In the genomic region with DNA sequence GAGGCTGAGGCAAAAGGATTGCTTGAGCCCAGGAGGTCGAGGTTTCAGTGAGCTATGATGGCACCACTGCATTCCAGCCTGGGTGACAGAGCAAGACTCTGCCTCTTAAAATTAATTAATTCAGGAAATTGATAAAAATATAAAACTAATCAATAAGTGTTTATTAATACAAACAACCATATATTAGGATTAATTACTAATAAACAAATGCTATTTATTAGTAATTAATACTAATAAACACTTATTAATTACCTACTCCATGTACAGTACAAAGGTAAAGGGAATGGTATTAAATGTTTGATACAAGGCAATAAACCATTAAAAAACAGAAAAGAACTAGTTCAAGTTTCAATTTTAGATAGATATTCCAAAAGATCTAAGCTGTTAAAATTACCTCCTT, we compare ENCODE assay signal across 29 cellular contexts.
"Had no signal": no experiment of that assay in that cellular context is flagged by ENCODE, and none has a peak within 500 bp of the region (broad histone marks: within the 10 kb centered on the region; RNA-seq: fewer than 3 reads in every experiment).

No MANE protein-coding gene starts in this region.

- H3K27me3 Mint-ChIP-seq: dendritic cell treated with granulocyte-macrophage colony-stimulating factor and Interleukin-4, amounts not matched to agents 40 ng/mL and 50 ng/mL, for 4 days; effector memory CD8-positive, alpha-beta T cell had no signal

- H3K79me2 ChIP-seq: hepatocyte had no signal

- H3K27ac ChIP-seq: colonic mucosa, coronary artery, dorsolateral prefrontal cortex, epithelial cell of prostate, esophagus muscularis mucosa, esophagus squamous epithelium, foreskin keratinocyte, gastrocnemius medialis, gastroesophageal sphincter, heart left ventricle, heart right ventricle, hepatocyte had no signal

- ATAC-seq: effector memory CD8-positive, alpha-beta T cell; esophagus mucosa; foreskin keratinocyte; gastrocnemius medialis; gastroesophageal sphincter; heart left ventricle; heart right ventricle had no signal

- H3K27ac Mint-ChIP-seq: dendritic cell treated with granulocyte-macrophage colony-stimulating factor and Interleukin-4, amounts not matched to agents 40 ng/mL and 50 ng/mL, for 4 days; effector memory CD8-positive, alpha-beta T cell; endodermal cell had no signal

- H2AFZ ChIP-seq: hepatocyte had no signal

- H3K4me1 ChIP-seq: colonic mucosa, esophagus muscularis mucosa, esophagus squamous epithelium, foreskin keratinocyte, gastroesophageal sphincter, heart left ventricle, heart right ventricle had no signal

- H3K4me3 Mint-ChIP-seq: dendritic cell treated with granulocyte-macrophage colony-stimulating factor and Interleukin-4, amounts not matched to agents 40 ng/mL and 50 ng/mL, for 4 days; effector memory CD8-positive, alpha-beta T cell; endodermal cell had no signal

- H3K9me3 ChIP-seq: colonic mucosa, esophagus muscularis mucosa, esophagus squamous epithelium, gastrocnemius medialis, gastroesophageal sphincter, heart left ventricle, heart right ventricle had no signal

- H3K4me2 ChIP-seq: hepatocyte had no signal

- H3K9me3 Mint-ChIP-seq: dendritic cell treated with granulocyte-macrophage colony-stimulating factor and Interleukin-4, amounts not matched to agents 40 ng/mL and 50 ng/mL, for 4 days; effector memory CD8-positive, alpha-beta T cell; endodermal cell had no signal

- FAIRE-seq: endometrium, endothelial cell of umbilical vein, frontal cortex had no signal

- H3K4me3 ChIP-seq: colonic mucosa, coronary artery, dorsolateral prefrontal cortex, esophagus muscularis mucosa, esophagus squamous epithelium, gastrocnemius medialis, gastroesophageal sphincter, heart left ventricle, heart right ventricle, hepatocyte had no signal

- H3K27me3 ChIP-seq: colonic mucosa, dorsolateral prefrontal cortex, esophagus muscularis mucosa, esophagus squamous epithelium, foreskin keratinocyte, gastrocnemius medialis, gastroesophageal sphincter, heart left ventricle, heart right ventricle, hepatocyte had no signal

- DNase-seq: colonic mucosa; cortex of kidney; dermis blood vessel endothelial cell; dorsolateral prefrontal cortex; effector CD4-positive, alpha-beta T cell; effector CD8-positive, alpha-beta T cell; effector memory CD4-positive, alpha-beta T cell; effector memory CD8-positive, alpha-beta T cell; endodermal cell; erythroblast; esophagus squamous epithelium; foreskin fibroblast; foreskin keratinocyte; foreskin melanocyte; gastrocnemius medialis; glutamatergic neuron; head of caudate nucleus; heart left ventricle; heart right ventricle had no signal
